Comparison of ENCODE assay signal across 10 cellular contexts in the genomic region with DNA sequence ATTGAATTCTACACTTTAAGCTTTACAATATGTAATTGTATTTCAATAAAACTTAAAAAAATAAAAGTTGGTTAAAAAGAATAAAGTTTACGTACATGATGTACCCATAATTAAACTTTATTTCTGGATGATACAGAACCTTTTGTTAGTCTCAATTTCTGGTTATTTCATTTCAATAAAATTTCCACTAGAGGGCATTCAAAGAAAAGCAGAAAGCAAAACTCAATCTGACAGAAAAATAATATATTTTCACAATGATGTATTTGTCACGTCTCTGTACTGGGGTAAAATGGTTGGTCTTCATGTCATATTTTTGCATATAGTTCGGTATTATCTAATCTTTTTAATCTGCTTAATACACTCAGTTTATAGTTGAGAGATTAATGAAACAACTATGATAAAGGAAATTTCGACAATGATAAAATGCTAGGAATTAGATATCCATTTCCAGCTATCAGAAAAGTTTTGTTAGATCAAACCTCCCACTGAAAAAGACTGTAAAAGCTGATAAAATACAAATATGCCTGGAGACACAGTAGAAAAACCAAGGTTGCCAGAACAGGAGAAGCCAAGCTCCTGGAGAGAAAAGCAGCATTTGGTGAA. TPM values are rescaled to one million over a fixed set of nuclear protein-coding genes. Genes with fewer than 3 reads are reported as not detected.
DNase-seq lines count a peak whose midpoint lies in the region; ATAC-seq, FAIRE-seq and TF ChIP-seq lines count a peak whose summit lies in the region.
"Had no signal": no experiment of that assay in that cellular context is flagged by ENCODE, and none has a peak within 500 bp of the region (broad histone marks: within the 10 kb centered on the region; RNA-seq: fewer than 3 reads in every experiment).

No MANE protein-coding gene starts in this region.

- no peaks in the 10 kb centered on the region for H3K79me2 ChIP-seq in GM12878 (ENCODE audit: control insufficient read depth, insufficient read depth, low read length)

- no peaks in the 10 kb centered on the region for H3K79me1 ChIP-seq in IMR-90 (ENCODE audit: low read depth in 1 of 2, low read length in 2 of 2)

- SMC1A ChIA-PET in GM12878 (lab: Charles Lee; ENCODE audit: uncharacterized antibody, unreplicated experiment) = interaction anchor here (0.6 to 5.2 kb wide), 34 partner anchors 12 to 1071 kb away, joined by 3 to 113 read pairs (median 4); partner anchors contain the start of gene CFTR

- H3K4me2 ChIP-seq in IMR-90 (ENCODE audit: low read depth, low read length) = no peak overlapping the region
- no peak overlapping the region for H3K4me2 ChIP-seq in GM12878 (ENCODE audit: control insufficient read depth, insufficient read depth)

- RAD21 ChIA-PET in GM12878 (lab: Charles Lee; ENCODE audit: unreplicated experiment) = interaction anchor here (0.8 to 4.9 kb wide), 25 partner anchors 11 to 755 kb away, joined by 3 to 89 read pairs (median 4); no protein-coding TSS in a partner anchor

- H2AK9ac ChIP-seq in IMR-90 (replicated peaks; ENCODE audit: low read depth, low read length, poor library complexity) = no peak overlapping the region

- H2BK5ac ChIP-seq in IMR-90 (ENCODE audit: low read depth, low read length, poor library complexity, severe bottlenecking) = no peak overlapping the region

- peaks cover 2% of the 10 kb centered on the region; the same call in 1 of the 2 replicates for H3K4me1 ChIP-seq in IMR-90 (ENCODE audit: control insufficient read depth, insufficient read depth, low read length)
- H3K4me1 ChIP-seq in GM12878 (ENCODE audit: control insufficient read depth, insufficient read depth, low read length) = no peaks in the 10 kb centered on the region

- no peak for FAIRE-seq in GM12878 (lab: Jason Lieb, UNC)

- no peak overlapping the region for H2BK15ac ChIP-seq in IMR-90 (ENCODE audit: low read depth, low read length)

- no peak for ATAC-seq in IMR-90 (ENCODE audit: low read depth)
- peak; percentile 67 for ATAC-seq in GM12878
- ATAC-seq in GM19324 (IDR thresholded peaks at IDR 0.05; ENCODE audit: low FRiP score, unreplicated experiment) = no peak
- no peak for ATAC-seq in GM21423 (IDR thresholded peaks at IDR 0.05; ENCODE audit: unreplicated experiment)
- no peak for ATAC-seq in GM21723 (IDR thresholded peaks at IDR 0.05; ENCODE audit: unreplicated experiment)

- TF ChIP-seq EP300 in GM12878 (IDR thresholded peaks at IDR 0.05; ENCODE audit: borderline replicate concordance in 1 of 2, control insufficient read depth in 1 of 2, low read depth in 2 of 2, low read length in 2 of 2) = no peak

- no peak overlapping the region for H4K5ac ChIP-seq in IMR-90 (ENCODE audit: low read depth, low read length)

- TF ChIP-seq CTCF in IMR-90 (conservative IDR thresholded peaks at IDR 0.05; ENCODE audit: low read depth, low read length) = peak; percentile 58
- TF ChIP-seq CTCF in GM12878 (IDR thresholded peaks at IDR 0.05 in 2 of 3, conservative IDR thresholded peaks at IDR 0.05 in 1 of 3; ENCODE audit: control insufficient read depth in 2 of 3, extremely low read depth in 1 of 3, insufficient read depth in 1 of 3, low read depth in 3 of 3, low read length in 3 of 3) = peak; percentile 11 to 63 (median 35); a peak in 3 of 6 replicates

- no CpG with 5 or more reads among the region's 4 CpGs for WGBS in IMR-90 (ENCODE audit: extremely low coverage in 2 of 2, insufficient read length in 1 of 2), 2 experiments
- WGBS in GM12878 (ENCODE audit: insufficient coverage, insufficient replicate concordance, low lambda C conversion rate, missing lambda C conversion rate) = 13% methylated on average over 4 of the region's 4 CpGs

- in situ Hi-C loops in IMR-90 (cut with MboI; ENCODE audit: low sequenced_read_pairs) (no loop called here), GM12878 (cut with MboI) (loop anchor here (5.0 kb wide), 1 partner anchor 322 kb away; no protein-coding TSS in a partner anchor)

- H3K9ac ChIP-seq in IMR-90 (ENCODE audit: low read depth, low read length) = no peak overlapping the region
- H3K9ac ChIP-seq in GM12878 (ENCODE audit: control insufficient read depth, insufficient read depth, low read length) = no peak overlapping the region

- H2AFZ ChIP-seq in IMR-90 (replicated peaks; ENCODE audit: low read length, poor library complexity) = no peak overlapping the region
- no peak overlapping the region for H2AFZ ChIP-seq in GM12878 (ENCODE audit: control insufficient read depth, low read depth, low read length)

- POLR2A ChIA-PET in IMR-90 (lab: Charles Lee; ENCODE audit: unreplicated experiment) = no interaction called here
- POLR2A ChIA-PET in GM12878 (lab: Charles Lee) = no interaction called here

- H4K20me1 ChIP-seq in IMR-90 (ENCODE audit: insufficient read depth, low read length) = no peaks in the 10 kb centered on the region
- H4K20me1 ChIP-seq in GM12878 (ENCODE audit: control insufficient read depth, insufficient read depth) = no peaks in the 10 kb centered on the region

- no peak overlapping the region for H2BK120ac ChIP-seq in IMR-90 (ENCODE audit: low read depth, low read length)

- no peak overlapping the region for H3K4me3 ChIP-seq in IMR-90 (ENCODE audit: insufficient read depth, low read depth, low read length)
- H3K4me3 ChIP-seq in GM12878 = no peak overlapping the region

- H3K18ac ChIP-seq in IMR-90 (ENCODE audit: low read depth, low read length) = no peak overlapping the region

- H3K27me3 ChIP-seq in IMR-90 (ENCODE audit: control insufficient read depth, insufficient read depth, low read length) (no peaks in the 10 kb centered on the region), GM12878 (replicated peaks in 1 of 2; ENCODE audit: control insufficient read depth in 2 of 2, insufficient read depth in 2 of 2, low read length in 1 of 2) (no peaks in the 10 kb centered on the region)

- H3K23ac ChIP-seq in IMR-90 (ENCODE audit: low read depth, low read length) = no peak overlapping the region

- no peak overlapping the region for H4K8ac ChIP-seq in IMR-90 (ENCODE audit: low read depth in 2 of 2, low read length in 2 of 2)

- TF ChIP-seq RAD21 in IMR-90 (IDR thresholded peaks at IDR 0.05; ENCODE audit: low read length) (peak; percentile 61), GM12878 (IDR thresholded peaks at IDR 0.05; ENCODE audit: insufficient read depth, low read depth, low read length) (peak; percentile 71)

- dilution Hi-C loops in IMR-90 (cut with HindIII; ENCODE audit: low sequenced_read_pairs, unreplicated experiment) = no loop called here

- BruUV-seq in IMR-90 (replicated peaks; lab: Mats Ljungman, UMichigan) (no TSS peak), GM12878 (replicated peaks; lab: Mats Ljungman, UMichigan) (no TSS peak)

- no peaks in the 10 kb centered on the region for H3K36me3 ChIP-seq in IMR-90 (ENCODE audit: control insufficient read depth, insufficient read depth, low read length)
- H3K36me3 ChIP-seq in GM12878 (ENCODE audit: control insufficient read depth in 2 of 2, insufficient read depth in 2 of 2, low read length in 1 of 2) = no peaks in the 10 kb centered on the region

- no peak overlapping the region for H3K4ac ChIP-seq in IMR-90 (ENCODE audit: low read depth, low read length)

- H2BK20ac ChIP-seq in IMR-90 (ENCODE audit: low read depth, low read length) = no peak overlapping the region

- H2AK5ac ChIP-seq in IMR-90 (ENCODE audit: low read depth, low read length) = no peak overlapping the region

- no peak overlapping the region for H3K56ac ChIP-seq in IMR-90 (ENCODE audit: extremely low read depth, insufficient read depth, low read length)

- H3K14ac ChIP-seq in IMR-90 (replicated peaks; ENCODE audit: low read depth, low read length) = no peak overlapping the region

- TF ChIP-seq POLR2A in IMR-90 (IDR thresholded peaks at IDR 0.05; ENCODE audit: low read depth, low read length) = no peak
- no peak for TF ChIP-seq POLR2A in GM12878 (IDR thresholded peaks at IDR 0.05; ENCODE audit: low read depth, low read length)

- peak; percentile 41 for DNase-seq in DMS53 treated with DMSO at 0.1 percent for 48 hours (lab: John Stamatoyannopoulos, UW; ENCODE audit: unreplicated experiment)
- DNase-seq in IMR-90 = peak; percentile 5
- no peak for DNase-seq in GM12878 (ENCODE audit: low read depth, low spot score)
- DNase-seq in midbrain (lab: John Stamatoyannopoulos, UW) = peak; percentile 26
- DNase-seq in central memory CD4-positive, alpha-beta T cell = no peak
- DNase-seq: NCI-H187 treated with DMSO at 0.1 percent for 48 hours had no signal

- H3K9me3 ChIP-seq in IMR-90 (ENCODE audit: control insufficient read depth, insufficient read depth, low read length) (no peaks in the 10 kb centered on the region), GM12878 (replicated peaks; ENCODE audit: control insufficient read depth, insufficient read depth, low read length) (no peaks in the 10 kb centered on the region)

- intact Hi-C loops in IMR-90 (cut with micrococcal nuclease) (loop anchor here (1.0 to 5.0 kb wide), 4 partner anchors 275 to 797 kb away; no protein-coding TSS in a partner anchor), GM12878 (cut with micrococcal nuclease; ENCODE audit: unreplicated experiment) (loop anchor here (1.0 to 5.0 kb wide), 4 partner anchors 57 to 752 kb away; no protein-coding TSS in a partner anchor)

- CTCF ChIA-PET in IMR-90 (lab: Yijun Ruan, JAX) = interaction anchor here (0.7 to 1.3 kb wide), 2 partner anchors 74 to 318 kb away, joined by 3 to 4 read pairs; no protein-coding TSS in a partner anchor
- CTCF ChIA-PET in GM12878 (lab: Yijun Ruan, JAX) = interaction anchor here (0.6 to 7.1 kb wide), 48 partner anchors 8 to 1671 kb away, joined by 3 to 127 read pairs (median 4); partner anchors contain the start of gene CFTR

- H3K27ac ChIP-seq in IMR-90 (ENCODE audit: insufficient read depth, low read length) = no peak overlapping the region
- H3K27ac ChIP-seq in GM12878 (ENCODE audit: control insufficient read depth, insufficient read depth) = no peak overlapping the region

- no peak overlapping the region for H4K91ac ChIP-seq in IMR-90 (ENCODE audit: insufficient read depth, low read depth, low read length)

- no peaks in the 10 kb centered on the region; the same call in 1 of the 2 replicates for H3K9me1 ChIP-seq in IMR-90 (ENCODE audit: insufficient read depth, low read length)

RNA-seq across cellular contexts. Expression of gene ASZ1, which starts 27.4 kb away (rescaled TPM):
- total RNA-seq in IMR-90 (2012; rRNA removed) = not detected in 2 replicates
- not detected in 2 replicates for polyA plus RNA-seq in IMR-90 (2012; rRNA removed)
- polyA plus RNA-seq in IMR-90 (2012; cell fraction: cytosol; rRNA removed) = not detected in 2 replicates
- polyA plus RNA-seq in IMR-90 (2012; cell fraction: nucleus; rRNA removed; ENCODE audit: low replicate concordance) = 0.03 TPM in 1 of 2 replicates, not detected in the other
- not detected in 2 replicates for total RNA-seq in GM12878 (2013; cell fraction: nucleolus; rRNA removed)
- total RNA-seq in GM12878 (2014; rRNA removed) = 0.06 TPM in 1 of 2 replicates, not detected in the other
- total RNA-seq in GM12878 (2014; rRNA removed; fragmentation: Illumina TruSeq; extraction: Trizol) = not detected in 2 replicates
- total RNA-seq in GM12878 (2021) = 0.11 TPM in 1 of 2 replicates, not detected in the other
- polyA plus RNA-seq in GM12878 (2011; ENCODE audit: low read depth) = not detected
- not detected in 2 replicates for polyA plus RNA-seq in GM12878 (2011; rRNA removed)
- not detected in 2 replicates for polyA plus RNA-seq in GM12878 (2011; cell fraction: cytosol; rRNA removed)
- not detected in 2 replicates for polyA plus RNA-seq in GM12878 (2011; cell fraction: nucleus; rRNA removed)
- polyA plus RNA-seq in GM12878 (2012) = not detected in 2 replicates
- 0.04 TPM in 1 of 2 replicates, not detected in the other for polyA plus RNA-seq in GM12878 (2014; fragmentation: Illumina TruSeq; extraction: Trizol)
- polyA plus RNA-seq in GM12878 (2014; fragmentation: Nextera tagmentation; extraction: Ambion mirVana) = under 1 TPM; 0.08 to 0.09 TPM
- 0.04 TPM in 1 of 2 replicates, not detected in the other for polyA plus RNA-seq in GM12878 (2014; rRNA removed)
- polyA plus RNA-seq in GM12878 (2016; fragmentation: Nextera tagmentation; extraction: Ambion mirVana) = not detected
- not detected in 2 replicates for polyA minus RNA-seq in GM12878 (2011; rRNA and poly(A)+ RNA removed)
- not detected in 2 replicates for polyA minus RNA-seq in GM12878 (2011; cell fraction: cytosol; rRNA and poly(A)+ RNA removed)
- not detected in 2 replicates for polyA minus RNA-seq in GM12878 (2011; cell fraction: nucleus; rRNA and poly(A)+ RNA removed)
- total RNA-seq: fibroblast of lung had no signal

Comparison
In these comparisons a context has a peak if more than half of its experiments do, and no peak if none do; other contexts are left out.
1. DNase-seq: peak in DMS53 treated with DMSO at 0.1 percent for 48 hours (single experiment), IMR-90 (single experiment) and midbrain (single experiment); none in GM12878 (single experiment) and central memory CD4-positive, alpha-beta T cell (single experiment).